Comparison of ENCODE assay signal across 22 cellular contexts in genomic region chr11:14614223-14614622, GRCh38.
"Had no signal": no experiment of that assay in that cellular context is flagged by ENCODE, and none has a peak within 500 bp of the region (broad histone marks: within the 10 kb centered on the region; RNA-seq: fewer than 3 reads in every experiment).

No MANE protein-coding gene starts in this region.

- DNase-seq: activated CD4-positive, alpha-beta T cell treated with anti-CD3 and anti-CD28 coated beads for 48 hours; activated CD4-positive, alpha-beta T cell treated with anti-CD3 and anti-CD28 coated beads, Interleukin-2, amount 50 U/mL, for 48 hours; activated CD8-positive, alpha-beta memory T cell treated with anti-CD3 and anti-CD28 coated beads for 24 hours; activated naive CD4-positive, alpha-beta T cell; activated T-cell treated with anti-CD3 and anti-CD28 coated beads, Interleukin-2, amount 50 U/mL, for 1 hour; dermis blood vessel endothelial cell; effector CD8-positive, alpha-beta T cell; left lung; lower lobe of right lung; mesenchymal stem cell; nephron progenitor cell; ovary; retina; sigmoid colon; small intestine; stimulated activated CD4-positive, alpha-beta T cell treated with anti-CD3 and anti-CD28 coated beads, Interleukin-4, amount 100 ng/mL, for 24 hours; uterus had no signal

- H3K36me3 ChIP-seq: breast epithelium, left lung, ovary, prostate gland, uterus had no signal

- H3K27me3 ChIP-seq: breast epithelium, left lung, ovary, sigmoid colon, uterus had no signal

- H3K4me3 Mint-ChIP-seq: central memory CD8-positive, alpha-beta T cell; nephron progenitor cell; stimulated activated memory B cell treated with anti-CD40 and anti-IgM and Interleukin-4, amounts not matched to agents 10 μg/mL and 1 μg/mL and 100 μg/mL, for 72 hours; type B pancreatic cell had no signal

- H3K36me3 Mint-ChIP-seq: stimulated activated memory B cell treated with anti-CD40 and anti-IgM and Interleukin-4, amounts not matched to agents 10 μg/mL and 1 μg/mL and 100 μg/mL, for 72 hours; type B pancreatic cell had no signal

- H3K4me1 Mint-ChIP-seq: nephron progenitor cell; stimulated activated memory B cell treated with anti-CD40 and anti-IgM and Interleukin-4, amounts not matched to agents 10 μg/mL and 1 μg/mL and 100 μg/mL, for 72 hours had no signal

- H3K9me3 ChIP-seq: breast epithelium, left lung, lower lobe of right lung, ovary, prostate gland, sigmoid colon, uterus had no signal

- H3K4me3 ChIP-seq: breast epithelium, left lung, lower lobe of right lung, ovary, prostate gland, sigmoid colon, uterus had no signal

- H3K27me3 Mint-ChIP-seq: central memory CD8-positive, alpha-beta T cell; stimulated activated memory B cell treated with anti-CD40 and anti-IgM and Interleukin-4, amounts not matched to agents 10 μg/mL and 1 μg/mL and 100 μg/mL, for 72 hours; type B pancreatic cell had no signal

- H3K4me1 ChIP-seq: breast epithelium, prostate gland, uterus had no signal

- H3K27ac Mint-ChIP-seq: nephron progenitor cell; stimulated activated memory B cell treated with anti-CD40 and anti-IgM and Interleukin-4, amounts not matched to agents 10 μg/mL and 1 μg/mL and 100 μg/mL, for 72 hours; type B pancreatic cell had no signal

- H3K27ac ChIP-seq: breast epithelium, left lung, lower lobe of right lung, ovary, prostate gland, uterus had no signal

- ATAC-seq: left lung; lower lobe of right lung; stimulated activated memory B cell treated with anti-CD40 and anti-IgM and Interleukin-4, amounts not matched to agents 10 μg/mL and 1 μg/mL and 100 μg/mL, for 72 hours had no signal

- H3K9me3 Mint-ChIP-seq: central memory CD8-positive, alpha-beta T cell; nephron progenitor cell; stimulated activated memory B cell treated with anti-CD40 and anti-IgM and Interleukin-4, amounts not matched to agents 10 μg/mL and 1 μg/mL and 100 μg/mL, for 72 hours; type B pancreatic cell had no signal
